8 cellular contexts compared by ENCODE assay signal in genomic region chr17:27448522-27448921, GRCh38. TPM values are rescaled to one million over a fixed set of nuclear protein-coding genes. Genes with fewer than 3 reads are reported as not detected.
DNase-seq lines count a peak whose midpoint lies in the region; ATAC-seq, FAIRE-seq and TF ChIP-seq lines count a peak whose summit lies in the region.
"Not testable (repeated sequence)": the region's sequence is repeated elsewhere in the genome, so short reads cannot be mapped to it uniquely, and the experiment has no call there.

No MANE protein-coding gene starts in this region.

- not testable (repeated sequence) for TF ChIP-seq EP300 in K562 (IDR thresholded peaks at IDR 0.05; ENCODE audit: low read length)

- not testable (repeated sequence) for H3K36me3 ChIP-seq in HEK293 (ENCODE audit: control insufficient read depth in 2 of 2, insufficient read depth in 1 of 2, low read length in 2 of 2); K562 (ENCODE audit: control insufficient read depth, insufficient read depth, low read length); smooth muscle cell (ENCODE audit: low read depth)

- not testable (repeated sequence) for FAIRE-seq in K562 (lab: Jason Lieb, UNC)

- not testable (repeated sequence) for H3K27ac ChIP-seq in HEK293 (ENCODE audit: extremely low read depth, low read depth, low read length); K562 (ENCODE audit: extremely low read depth, low read depth, low read length)
- peak overlapping the region; percentile 72 for H3K27ac ChIP-seq in smooth muscle cell (ENCODE audit: low read depth)

- peak overlapping the region; percentile 75 for H3K27ac Mint-ChIP-seq in T-helper 1 cell treated with Interleukin-12 subunit alpha and Interleukin-12 subunit beta and Interleukin-4 antibody, amounts not matched to agents 30 μg/mL and 1 μg/mL, for 36 hours
- peak overlapping the region; percentile 84 for H3K27ac Mint-ChIP-seq in chondrocyte (ENCODE audit: unreplicated experiment)
- H3K27ac Mint-ChIP-seq in nephron progenitor cell = peak overlapping the region; percentile 78
- H3K27ac Mint-ChIP-seq in osteocyte (ENCODE audit: unreplicated experiment) = peak overlapping the region; percentile 41

- not testable (repeated sequence) for H3K27me3 ChIP-seq in K562 (ENCODE audit: control insufficient read depth in 2 of 2, insufficient read depth in 2 of 2, low read length in 2 of 2); smooth muscle cell (ENCODE audit: low read depth)

- H3K4me2 ChIP-seq in K562 (ENCODE audit: insufficient read depth, low read length) (peak overlapping the region; percentile 37), smooth muscle cell (peak overlapping the region; percentile 54)

- H2AFZ ChIP-seq in K562 (ENCODE audit: low read depth, low read length) = peak overlapping the region; percentile 75
- H2AFZ ChIP-seq in smooth muscle cell (ENCODE audit: low read depth) = not testable (repeated sequence)

- peak; percentile 40 for DNase-seq in Daoy (ENCODE audit: low read depth)
- not testable (repeated sequence) for DNase-seq in K562 (ENCODE audit: extremely low read depth in 1 of 4, low spot score in 3 of 4); chondrocyte (ENCODE audit: low spot score); nephron progenitor cell; osteocyte (ENCODE audit: extremely low spot score, unreplicated experiment); smooth muscle cell (lab: John Stamatoyannopoulos, UW; ENCODE audit: unreplicated experiment)

- H3K27me3 Mint-ChIP-seq in T-helper 1 cell treated with Interleukin-12 subunit alpha and Interleukin-12 subunit beta and Interleukin-4 antibody, amounts not matched to agents 30 μg/mL and 1 μg/mL, for 36 hours (ENCODE audit: low read depth) = peaks cover 31% of the 10 kb centered on the region
- H3K27me3 Mint-ChIP-seq in chondrocyte (ENCODE audit: low read depth); osteocyte (ENCODE audit: unreplicated experiment): not testable (repeated sequence)
- peaks cover 26% of the 10 kb centered on the region for H3K27me3 Mint-ChIP-seq in nephron progenitor cell (ENCODE audit: low read depth, poor library complexity)

- in situ Hi-C loops in K562 (cut with MboI) = not testable (repeated sequence)

- not testable (repeated sequence) for H3F3A ChIP-seq in smooth muscle cell (ENCODE audit: low read depth)

- not testable (repeated sequence) for H3K9me3 Mint-ChIP-seq in T-helper 1 cell treated with Interleukin-12 subunit alpha and Interleukin-12 subunit beta and Interleukin-4 antibody, amounts not matched to agents 30 μg/mL and 1 μg/mL, for 36 hours; chondrocyte (ENCODE audit: low read depth); nephron progenitor cell; osteocyte (ENCODE audit: unreplicated experiment)

- not testable (repeated sequence) for H3K9me3 ChIP-seq in HEK293 (ENCODE audit: control insufficient read depth, insufficient read depth, low read depth, low read length); K562 (replicated peaks; ENCODE audit: control insufficient read depth, insufficient read depth, low read depth, low read length); smooth muscle cell (replicated peaks; ENCODE audit: low read depth)

- H3K79me2 ChIP-seq in K562 (ENCODE audit: control insufficient read depth, insufficient read depth, low read length); smooth muscle cell (ENCODE audit: low read depth): not testable (repeated sequence)

- 43% methylated on average over 5 of the region's 6 CpGs for WGBS in K562 (ENCODE audit: insufficient coverage, low coverage, missing lambda C conversion rate)
- 31% methylated on average over 6 of the region's 6 CpGs for WGBS in smooth muscle cell (ENCODE audit: low lambda C conversion rate)

- TF ChIP-seq RAD21 in K562 (CRISPR knock-in tag; conservative IDR thresholded peaks at IDR 0.05 in 1 of 2, IDR thresholded peaks at IDR 0.05 in 1 of 2) = not testable (repeated sequence)

- CTCF ChIA-PET in HEK293 (lab: Yijun Ruan, JAX) = interaction anchor here (0.6 to 0.7 kb wide), 2 partner anchors 53 to 65 kb away, joined by 3 read pairs; no protein-coding TSS in a partner anchor
- CTCF ChIA-PET in K562 (lab: Yijun Ruan, JAX; ENCODE audit: low intra/inter-chr PET ratio) = not testable (repeated sequence)

- not testable (repeated sequence) for H3K4me3 Mint-ChIP-seq in T-helper 1 cell treated with Interleukin-12 subunit alpha and Interleukin-12 subunit beta and Interleukin-4 antibody, amounts not matched to agents 30 μg/mL and 1 μg/mL, for 36 hours; chondrocyte (ENCODE audit: unreplicated experiment); nephron progenitor cell; osteocyte (ENCODE audit: unreplicated experiment)

- not testable (repeated sequence) for TF ChIP-seq POLR2A in K562 (conservative IDR thresholded peaks at IDR 0.05)

- H3K4me1 ChIP-seq in HEK293 (ENCODE audit: control insufficient read depth, insufficient read depth, low read length); smooth muscle cell (ENCODE audit: low read depth): not testable (repeated sequence)
- peaks cover 36 to 46% of the 10 kb centered on the region in 2 experiments; a peak in 4 of 5 replicates for H3K4me1 ChIP-seq in K562 (replicated peaks in 1 of 2; ENCODE audit: control insufficient read depth in 2 of 2, insufficient read depth in 2 of 2, low read length in 2 of 2)

- H3K36me3 Mint-ChIP-seq in T-helper 1 cell treated with Interleukin-12 subunit alpha and Interleukin-12 subunit beta and Interleukin-4 antibody, amounts not matched to agents 30 μg/mL and 1 μg/mL, for 36 hours (ENCODE audit: low read depth); chondrocyte (ENCODE audit: low read depth); nephron progenitor cell (ENCODE audit: low read depth); osteocyte (ENCODE audit: unreplicated experiment): not testable (repeated sequence)

- H3K4me3 ChIP-seq in HEK293 (ENCODE audit: low read depth, low read length); K562; smooth muscle cell: not testable (repeated sequence)

- peak; percentile 53 for ATAC-seq in K562

- POLR2A ChIA-PET in HEK293 (lab: Yijun Ruan, JAX); K562 (lab: Yijun Ruan, JAX): not testable (repeated sequence)

- H4K20me1 ChIP-seq in K562 (replicated peaks; ENCODE audit: control insufficient read depth, insufficient read depth, low read length); smooth muscle cell (ENCODE audit: low read depth): not testable (repeated sequence)

- intact Hi-C loops in K562 (cut with micrococcal nuclease) = not testable (repeated sequence)

- H3K9me1 ChIP-seq in K562 (ENCODE audit: control insufficient read depth, insufficient read depth, low read length) = not testable (repeated sequence)

- not testable (repeated sequence) for TF ChIP-seq CTCF in HEK293 (tag by site-specific recombination; IDR thresholded peaks at IDR 0.05); K562 (IDR thresholded peaks at IDR 0.05 in 2 of 3, conservative IDR thresholded peaks at IDR 0.05 in 1 of 3; ENCODE audit: insufficient read depth in 2 of 3, low read depth in 1 of 3, low read length in 3 of 3); chondrocyte (IDR thresholded peaks at IDR 0.05); nephron progenitor cell (IDR thresholded peaks at IDR 0.05); osteocyte (IDR thresholded peaks at IDR 0.05); smooth muscle cell (IDR thresholded peaks at IDR 0.05; ENCODE audit: borderline replicate concordance, insufficient read depth, poor library complexity, severe bottlenecking)

- BruUV-seq in K562 (replicated peaks; lab: Mats Ljungman, UMichigan) = not testable (repeated sequence)

- peak overlapping the region; percentile 9 to 84; a peak in 2 of 4 replicates for H3K9ac ChIP-seq in K562 (ENCODE audit: insufficient read depth in 1 of 2, low read depth in 2 of 2, low read length in 2 of 2)
- H3K9ac ChIP-seq in smooth muscle cell (ENCODE audit: low read depth) = not testable (repeated sequence)

- H3K4me1 Mint-ChIP-seq in T-helper 1 cell treated with Interleukin-12 subunit alpha and Interleukin-12 subunit beta and Interleukin-4 antibody, amounts not matched to agents 30 μg/mL and 1 μg/mL, for 36 hours (ENCODE audit: low read depth); nephron progenitor cell: not testable (repeated sequence)
- H3K4me1 Mint-ChIP-seq in chondrocyte (ENCODE audit: low read depth) (peaks cover 42% of the 10 kb centered on the region), osteocyte (ENCODE audit: unreplicated experiment) (peaks cover 47% of the 10 kb centered on the region)

RNA-seq across cellular contexts. Expression of gene KSR1, which starts 7.7 kb away (rescaled TPM):
- 55.3 and 59.5 TPM in 2 replicates for total RNA-seq in Daoy (2014; rRNA removed; shearing (Covaris generic))
- total RNA-seq in K562 (2011; cell fraction: chromatin; rRNA removed; ENCODE audit: low replicate concordance) = 221 and 371 TPM in 2 replicates
- 168 and 203 TPM in 2 replicates for total RNA-seq in K562 (2011; cell fraction: nucleolus; rRNA removed)
- 226 and 236 TPM in 2 replicates for total RNA-seq in K562 (2011; cell fraction: nucleoplasm; rRNA removed)
- total RNA-seq in K562 (2014; rRNA removed) (17.8 and 18.2 TPM in 2 replicates), K562 (2014; rRNA removed; fragmentation: Illumina TruSeq; extraction: Trizol) (14.7 and 18.4 TPM in 2 replicates), K562 (2015; rRNA removed; fragmentation: Illumina TruSeq; extraction: Trizol) (9.6 and 10.9 TPM in 2 replicates), K562 (2021) (48.0 and 51.7 TPM in 2 replicates), chondrocyte (52.9 to 60.6 TPM (median 59.3 TPM) in 3 replicates), osteocyte (56.0 and 63.4 TPM in 2 replicates), smooth muscle cell (65.1 and 69.2 TPM in 2 replicates)
- polyA plus RNA-seq in K562 (2011; rRNA removed) (16.4 and 20.2 TPM in 2 replicates), K562 (2014; fragmentation: Illumina TruSeq; extraction: Trizol) (36.9 and 38.0 TPM in 2 replicates), K562 (2014; fragmentation: Nextera tagmentation; extraction: Ambion mirVana) (1 to 10 TPM; 1.4 TPM), K562 (2014; rRNA removed) (29.4 and 33.6 TPM in 2 replicates), smooth muscle cell (40.4 and 53.2 TPM in 2 replicates)
- polyA plus RNA-seq in K562 (2011; cell fraction: cytosol; rRNA removed) = 9.1 and 16.1 TPM in 2 replicates
- 52.3 and 120 TPM in 2 replicates for polyA plus RNA-seq in K562 (2011; cell fraction: nucleus; rRNA removed)
- 27.7 and 56.2 TPM in 2 replicates for polyA plus RNA-seq in K562 (2012)
- 19.1 and 30.3 TPM in 2 replicates for polyA minus RNA-seq in K562 (2011; rRNA and poly(A)+ RNA removed)
- 12.2 and 19.3 TPM in 2 replicates for polyA minus RNA-seq in K562 (2011; cell fraction: cytosol; rRNA and poly(A)+ RNA removed)
- 31.8 and 39.9 TPM in 2 replicates for polyA minus RNA-seq in K562 (2011; cell fraction: nucleus; rRNA and poly(A)+ RNA removed)
